8 cellular contexts compared by ENCODE assay signal in the genomic region with DNA sequence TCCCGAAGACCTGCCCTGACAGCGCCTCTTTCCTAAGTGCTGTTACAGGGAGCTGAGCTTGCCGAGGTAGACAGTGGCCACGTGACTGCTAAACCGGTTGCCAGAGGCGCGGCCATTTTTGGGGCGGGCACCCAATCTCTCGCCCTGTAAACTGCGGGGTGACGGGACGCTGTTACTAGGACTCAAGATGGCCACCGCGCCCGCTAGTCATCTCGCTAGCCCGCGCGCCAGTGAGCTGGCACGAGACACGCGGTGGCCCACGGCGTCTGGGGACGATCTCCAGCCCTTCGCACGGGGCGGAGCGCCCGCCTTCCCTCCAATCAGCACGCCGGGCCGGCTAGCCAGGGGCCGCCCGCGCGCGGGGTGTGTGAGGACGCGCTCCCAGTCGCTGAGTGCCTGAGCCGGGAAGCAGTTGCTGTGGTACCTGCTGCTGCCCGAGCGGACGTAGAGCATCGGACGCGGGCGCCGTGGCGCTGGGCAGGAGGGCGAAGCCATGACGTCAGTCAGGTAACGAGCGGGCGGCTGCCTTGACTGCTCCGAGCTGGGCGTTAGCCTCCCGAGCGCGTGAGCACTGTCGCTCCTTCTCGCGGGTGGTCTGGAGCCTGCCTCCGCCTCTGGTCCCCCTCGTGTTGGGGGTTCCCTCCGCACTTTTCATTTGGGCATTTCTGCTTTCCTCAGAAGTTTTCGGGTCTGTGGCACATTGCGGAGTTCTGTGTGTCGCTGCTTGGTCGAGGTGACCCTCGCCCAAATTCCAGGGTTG. TPM values are rescaled to one million over a fixed set of nuclear protein-coding genes. Genes with fewer than 3 reads are reported as not detected.
DNase-seq lines count a peak whose midpoint lies in the region; ATAC-seq and TF ChIP-seq lines count a peak whose summit lies in the region.

No MANE protein-coding gene starts in this region.

- H3K36me3 ChIP-seq in prostate gland (no peaks in the 10 kb centered on the region), urinary bladder (ENCODE audit: insufficient read depth) (no peaks in the 10 kb centered on the region)

- H3K4me1 ChIP-seq in prostate gland (replicated peaks) (no peaks in the 10 kb centered on the region), urinary bladder (ENCODE audit: insufficient read depth) (no peaks in the 10 kb centered on the region)

- ATAC-seq in GM18498 (IDR thresholded peaks at IDR 0.05; ENCODE audit: unreplicated experiment) (peak; percentile 96), HG02885 (IDR thresholded peaks at IDR 0.05; ENCODE audit: poor library complexity, unreplicated experiment) (peak; percentile 90), left ventricle myocardium superior (peak; percentile 98)

- H3K9me3 Mint-ChIP-seq in T-helper 1 cell treated with Interleukin-12 subunit alpha and Interleukin-12 subunit beta and Interleukin-4 antibody, amounts not matched to agents 30 μg/mL and 1 μg/mL, for 36 hours, result no peaks in the 10 kb centered on the region

- H3K27ac ChIP-seq in prostate gland (peak overlapping the region; percentile 87 to 90), urinary bladder (ENCODE audit: low read depth) (peak overlapping the region; percentile 81)

- H3K27ac Mint-ChIP-seq in T-helper 1 cell treated with Interleukin-12 subunit alpha and Interleukin-12 subunit beta and Interleukin-4 antibody, amounts not matched to agents 30 μg/mL and 1 μg/mL, for 36 hours, result peak overlapping the region; percentile 93

- DNase-seq in NCI-H1694 (lab: John Stamatoyannopoulos, UW) (peak; percentile 85), amygdala (lab: John Stamatoyannopoulos, UW) (peak; percentile 17 to 98 (median 88)), left ventricle myocardium superior (peak; percentile 95), prostate gland (ENCODE audit: low spot score) (peak; percentile 94)

- H3K27me3 ChIP-seq in prostate gland (replicated peaks; ENCODE audit: insufficient read depth), result no peaks in the 10 kb centered on the region

- H3K4me1 Mint-ChIP-seq in T-helper 1 cell treated with Interleukin-12 subunit alpha and Interleukin-12 subunit beta and Interleukin-4 antibody, amounts not matched to agents 30 μg/mL and 1 μg/mL, for 36 hours (ENCODE audit: low read depth), result peaks cover 33% of the 10 kb centered on the region

- H3K36me3 Mint-ChIP-seq in T-helper 1 cell treated with Interleukin-12 subunit alpha and Interleukin-12 subunit beta and Interleukin-4 antibody, amounts not matched to agents 30 μg/mL and 1 μg/mL, for 36 hours (ENCODE audit: low read depth), result no peaks in the 10 kb centered on the region

- H3K27me3 Mint-ChIP-seq in T-helper 1 cell treated with Interleukin-12 subunit alpha and Interleukin-12 subunit beta and Interleukin-4 antibody, amounts not matched to agents 30 μg/mL and 1 μg/mL, for 36 hours (ENCODE audit: low read depth), result no peaks in the 10 kb centered on the region

- TF ChIP-seq POLR2A in prostate gland (IDR thresholded peaks at IDR 0.05), result peak; percentile 91

- H3K9me3 ChIP-seq in prostate gland, result no peaks in the 10 kb centered on the region

- under 1% methylated on average over 46 of the region's 72 CpGs for WGBS in prostate gland
- WGBS in urinary bladder, result under 1% methylated on average over 72 of the region's 72 CpGs

- intact Hi-C loops in left ventricle myocardium superior (cut with micrococcal nuclease), result no loop called here
- intact Hi-C loops in prostate gland (cut with DNase I), result no loop called here

- TF ChIP-seq CTCF in prostate gland (IDR thresholded peaks at IDR 0.05), result peak in 2 of 4 experiments; percentile 5 to 18

- H3K4me3 ChIP-seq in prostate gland (peak overlapping the region; percentile 45 to 64), urinary bladder (ENCODE audit: low read depth, low read length) (peak overlapping the region; percentile 68)

- peak overlapping the region; percentile 90 for H3K4me3 Mint-ChIP-seq in T-helper 1 cell treated with Interleukin-12 subunit alpha and Interleukin-12 subunit beta and Interleukin-4 antibody, amounts not matched to agents 30 μg/mL and 1 μg/mL, for 36 hours

RNA-seq across cellular contexts. Expression of a gene that starts 25.5 kb away (rescaled TPM):
- total RNA-seq in left ventricle myocardium superior, result 47.2 TPM
- 10 to 100 TPM; 34.1 to 42.5 TPM for total RNA-seq in prostate gland
- total RNA-seq in urinary bladder, result 42.8 TPM
- polyA plus RNA-seq in urinary bladder, result 14.2 TPM

RNA-seq across cellular contexts. Expression of a gene that starts 25.9 kb away (rescaled TPM):
- 27.9 TPM for total RNA-seq in left ventricle myocardium superior
- total RNA-seq in prostate gland, result 10 to 100 TPM; 29.6 to 34.9 TPM
- 34.7 TPM for total RNA-seq in urinary bladder
- polyA plus RNA-seq in urinary bladder, result 28.5 TPM

Comparison
In these comparisons a context has a peak if more than half of its experiments do, and no peak if none do; other contexts are left out.
1. Peak in every context shown above with its lines: DNase-seq, ATAC-seq, H3K4me3 ChIP-seq and H3K27ac ChIP-seq.